In the genomic region with DNA sequence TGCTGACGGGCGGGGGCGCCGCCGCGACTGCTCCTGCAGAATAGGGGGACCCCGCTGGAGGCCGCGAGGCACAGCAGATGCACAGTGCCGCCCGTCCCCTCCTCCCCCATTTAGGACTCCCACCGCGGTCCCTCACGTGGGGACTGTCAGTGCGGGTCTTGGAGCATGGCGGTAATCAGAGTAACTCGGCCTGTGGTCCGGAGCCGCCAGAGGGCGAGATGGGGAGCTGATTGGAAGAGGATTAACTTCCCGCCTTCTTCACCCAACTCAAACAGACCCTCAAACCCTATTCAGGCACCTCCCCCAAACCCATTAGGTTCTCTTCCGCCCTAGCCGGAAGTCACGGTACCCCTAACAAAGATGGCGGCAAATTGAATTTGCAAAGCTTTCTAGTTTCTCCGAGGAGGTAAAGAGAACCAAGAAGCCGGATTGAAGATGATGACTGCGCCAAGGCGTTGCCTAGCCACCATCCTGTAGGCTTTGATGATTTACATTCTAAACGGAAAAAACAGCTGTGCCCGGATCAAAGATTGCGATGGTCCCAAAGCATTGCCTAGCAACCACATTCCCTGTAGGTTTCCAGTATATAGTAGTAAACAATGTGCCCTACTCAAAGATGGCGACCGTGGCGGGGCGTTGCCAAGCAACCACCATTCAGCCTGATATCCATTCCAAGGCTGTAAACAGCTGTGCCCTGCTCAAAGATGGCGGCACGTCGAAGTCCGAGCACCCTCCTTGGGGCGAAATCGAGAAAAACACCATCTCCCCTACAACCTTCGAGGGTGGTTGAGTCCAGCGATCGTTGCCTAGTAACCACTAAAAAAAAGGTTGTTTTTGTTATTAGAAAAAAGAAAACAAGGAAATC, we compare ENCODE assay signal across 8 cellular contexts. TPM values are rescaled to one million over a fixed set of nuclear protein-coding genes. Genes with fewer than 3 reads are reported as not detected.
DNase-seq lines count a peak whose midpoint lies in the region; ATAC-seq and TF ChIP-seq lines count a peak whose summit lies in the region.

A gene with protein sequence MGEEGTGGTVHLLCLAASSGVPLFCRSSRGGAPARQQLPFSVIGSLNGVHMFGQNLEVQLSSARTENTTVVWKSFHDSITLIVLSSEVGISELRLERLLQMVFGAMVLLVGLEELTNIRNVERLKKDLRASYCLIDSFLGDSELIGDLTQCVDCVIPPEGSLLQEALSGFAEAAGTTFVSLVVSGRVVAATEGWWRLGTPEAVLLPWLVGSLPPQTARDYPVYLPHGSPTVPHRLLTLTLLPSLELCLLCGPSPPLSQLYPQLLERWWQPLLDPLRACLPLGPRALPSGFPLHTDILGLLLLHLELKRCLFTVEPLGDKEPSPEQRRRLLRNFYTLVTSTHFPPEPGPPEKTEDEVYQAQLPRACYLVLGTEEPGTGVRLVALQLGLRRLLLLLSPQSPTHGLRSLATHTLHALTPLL (minus strand): TSS at position 296 of the 865 bp plus-strand sequence. CDS start 186 bp downstream, at position 110.

- no peaks in the 10 kb centered on the region for H3K36me3 ChIP-seq in effector memory CD4-positive, alpha-beta T cell (ENCODE audit: control insufficient read depth, insufficient read depth, low read length)
- H3K36me3 ChIP-seq in lung (ENCODE audit: control insufficient read depth in 2 of 2, insufficient read depth in 2 of 2, low read length in 2 of 2) = no peaks in the 10 kb centered on the region

- POLR2A ChIA-PET in activated CD8-positive, alpha-beta memory T cell treated with anti-CD3 and anti-CD28 coated beads for 36 hours (lab: Charles Lee) = interaction anchor here (0.5 to 0.8 kb wide), 3 partner anchors 47 to 89 kb away, joined by 3 to 6 read pairs (median 4); no protein-coding TSS in a partner anchor

- peak; percentile 15 for TF ChIP-seq CTCF in AG09319 (IDR thresholded peaks at IDR 0.05; ENCODE audit: low read depth, low read length)
- no peak for TF ChIP-seq CTCF in HL-60 (IDR thresholded peaks at IDR 0.05; ENCODE audit: insufficient read depth, low read length)
- no peak for TF ChIP-seq CTCF in lung (IDR thresholded peaks at IDR 0.05; ENCODE audit: control extremely low read depth, extremely low read depth)

- H3K27ac ChIP-seq in HL-60 (replicated peaks) (peak within 1 kb of the TSS; percentile 95), lung (ENCODE audit: low read depth in 1 of 2, low read length in 1 of 2) (peak within 1 kb of the TSS; percentile 84 to 87)
- H3K27ac ChIP-seq in effector memory CD4-positive, alpha-beta T cell (ENCODE audit: insufficient read depth, low read length, poor library complexity, severe bottlenecking) = peak within 1 kb of the TSS; percentile 96

- CTCF ChIA-PET in activated CD8-positive, alpha-beta memory T cell treated with anti-CD3 and anti-CD28 coated beads for 36 hours (lab: Charles Lee) = interaction anchor here (1.0 kb wide), 1 partner anchor 129 kb away, joined by 3 read pairs; no protein-coding TSS in a partner anchor

- DNase-seq in AG09319 (ENCODE audit: extremely low read depth, low read depth) (peak; percentile 96), HL-60 (ENCODE audit: low read depth in 1 of 2, low spot score in 1 of 2) (peak; percentile 98 to 99), NK-92 (lab: John Stamatoyannopoulos, UW; ENCODE audit: unreplicated experiment) (peak; percentile 56), lung (ENCODE audit: low spot score) (peak; percentile 97)
- peak; percentile 90 to 93 (median 91) for DNase-seq in effector memory CD4-positive, alpha-beta T cell
- DNase-seq in stimulated activated CD4-positive, alpha-beta T cell treated with anti-CD3 and anti-CD28 coated beads, TNF-alpha, amount 100 ng/mL, for 24 hours (ENCODE audit: low read depth in 3 of 3) = peak; percentile 74 to 90 (median 86)

- ATAC-seq in GM19025 (IDR thresholded peaks at IDR 0.05; ENCODE audit: low read depth, unreplicated experiment) = peak; percentile 48
- ATAC-seq in lung (ENCODE audit: insufficient read depth, low FRiP score) = peak; percentile 64

- peaks cover 14% of the 10 kb centered on the region for H3K4me1 ChIP-seq in effector memory CD4-positive, alpha-beta T cell (ENCODE audit: control insufficient read depth, insufficient read depth, low read length, poor library complexity, severe bottlenecking)
- H3K4me1 ChIP-seq in lung (ENCODE audit: control insufficient read depth in 2 of 2, insufficient read depth in 2 of 2, low read length in 2 of 2) = peaks cover 0 to 8% of the 10 kb centered on the region in 2 donors

- no peaks in the 10 kb centered on the region for H3K9me3 ChIP-seq in effector memory CD4-positive, alpha-beta T cell (ENCODE audit: control insufficient read depth, low read length)
- H3K9me3 ChIP-seq in lung (ENCODE audit: control insufficient read depth in 2 of 2, insufficient read depth in 1 of 2, low read length in 1 of 2) = no peaks in the 10 kb centered on the region

- H3K27me3 ChIP-seq in HL-60 (ENCODE audit: insufficient read depth, poor library complexity, severe bottlenecking) = no peaks in the 10 kb centered on the region
- no peaks in the 10 kb centered on the region for H3K27me3 ChIP-seq in effector memory CD4-positive, alpha-beta T cell (replicated peaks; ENCODE audit: control insufficient read depth, insufficient read depth, low read length, poor library complexity, severe bottlenecking)
- no peaks in the 10 kb centered on the region for H3K27me3 ChIP-seq in lung (ENCODE audit: control insufficient read depth, insufficient read depth)

- H3K4me3 ChIP-seq in HL-60 (replicated peaks; ENCODE audit: insufficient read depth, low read length) (peak within 1 kb of the TSS; percentile 47), lung (peak within 1 kb of the TSS; percentile 43)
- peak within 1 kb of the TSS; percentile 69 for H3K4me3 ChIP-seq in effector memory CD4-positive, alpha-beta T cell (ENCODE audit: insufficient read depth, low read depth, low read length, poor library complexity, severe bottlenecking)

- 1% methylated on average over 44 to 45 of the region's 45 CpGs for WGBS in lung, 2 donors

RNA-seq across cellular contexts. Expression of the gene that starts here (rescaled TPM):
- total RNA-seq in activated CD8-positive, alpha-beta memory T cell treated with anti-CD3 and anti-CD28 coated beads for 36 hours = 10 to 100 TPM; 32.6 to 33.4 TPM
- 10 to 100 TPM; 33.9 to 36.8 TPM for total RNA-seq in lung
- 10 to 100 TPM; 18.4 to 26.5 TPM for polyA plus RNA-seq in lung

Comparison
In these comparisons a context has a peak if more than half of its experiments do, and no peak if none do; other contexts are left out.
1. Peak in every context shown above with its lines: DNase-seq, ATAC-seq, H3K4me3 ChIP-seq and H3K27ac ChIP-seq.